ENCODE assay signal across 9 cellular contexts in the genomic region with DNA sequence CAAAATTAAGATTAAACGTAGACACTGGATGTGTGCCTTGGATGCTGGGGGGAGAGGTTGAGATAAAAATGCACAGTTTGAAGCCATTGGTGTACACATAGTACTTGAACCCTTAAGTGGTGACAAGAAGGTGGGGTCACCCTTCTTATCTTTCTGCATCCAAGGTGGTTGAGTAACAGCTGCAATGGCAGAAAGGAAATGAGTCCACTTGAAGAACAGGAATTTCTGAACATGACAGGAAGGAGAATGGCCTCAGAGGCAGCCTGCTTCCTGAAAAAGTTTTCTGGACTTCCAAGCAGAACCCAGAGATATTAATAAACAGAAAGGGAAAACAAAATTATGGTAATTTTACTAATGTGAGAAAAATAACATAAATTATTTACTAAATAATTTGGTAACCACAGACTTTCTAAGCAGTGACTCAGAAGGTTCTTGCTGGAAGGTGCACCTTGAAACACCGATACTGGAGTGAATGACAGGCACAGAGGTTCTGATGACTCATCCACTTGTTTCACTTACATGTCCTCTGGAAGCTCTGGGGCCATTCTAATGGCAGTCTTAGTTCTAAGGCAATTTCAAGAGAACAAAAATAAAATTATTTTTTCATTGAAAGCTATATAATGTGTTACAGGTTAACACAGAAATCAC.
DNase-seq lines count a peak whose midpoint lies in the region; ATAC-seq lines count a peak whose summit lies in the region.
"Had no signal": no experiment of that assay in that cellular context is flagged by ENCODE, and none has a peak within 500 bp of the region (broad histone marks: within the 10 kb centered on the region; RNA-seq: fewer than 3 reads in every experiment).

No MANE protein-coding gene starts in this region.

- peak; percentile 4 for DNase-seq in ELR (ENCODE audit: low read depth)
- peak; percentile 74 for DNase-seq in dermis blood vessel endothelial cell
- no peak for DNase-seq in posterior cingulate gyrus
- no peak for DNase-seq in NCI-H1436 (lab: John Stamatoyannopoulos, UW)
- no peak for DNase-seq in AG08395 (ENCODE audit: low spot score)
- DNase-seq in iPS-NIHi7 (ENCODE audit: extremely low spot score): no peak
- DNase-seq: stimulated activated CD8-positive, alpha-beta memory T cell treated with anti-CD3 and anti-CD28 coated beads, Interleukin-4, amount 100 ng/mL, for 48 hours had no signal

- intact Hi-C loops in posterior cingulate gyrus (cut with DNase I): no loop called here

- ATAC-seq in GM19468 (IDR thresholded peaks at IDR 0.05; ENCODE audit: extremely low read depth, unreplicated experiment) (peak; percentile 95), HG03159 (IDR thresholded peaks at IDR 0.05; ENCODE audit: unreplicated experiment) (peak; percentile 95)

Comparison
In these comparisons a context has a peak if more than half of its experiments do, and no peak if none do; other contexts are left out.
1. DNase-seq: peak in ELR (single experiment) and dermis blood vessel endothelial cell (single experiment); none in posterior cingulate gyrus (0 of 10), NCI-H1436 (single experiment), AG08395 (single experiment) and iPS-NIHi7 (single experiment).